ENCODE assay signal across 1 cellular context in the genomic region with DNA sequence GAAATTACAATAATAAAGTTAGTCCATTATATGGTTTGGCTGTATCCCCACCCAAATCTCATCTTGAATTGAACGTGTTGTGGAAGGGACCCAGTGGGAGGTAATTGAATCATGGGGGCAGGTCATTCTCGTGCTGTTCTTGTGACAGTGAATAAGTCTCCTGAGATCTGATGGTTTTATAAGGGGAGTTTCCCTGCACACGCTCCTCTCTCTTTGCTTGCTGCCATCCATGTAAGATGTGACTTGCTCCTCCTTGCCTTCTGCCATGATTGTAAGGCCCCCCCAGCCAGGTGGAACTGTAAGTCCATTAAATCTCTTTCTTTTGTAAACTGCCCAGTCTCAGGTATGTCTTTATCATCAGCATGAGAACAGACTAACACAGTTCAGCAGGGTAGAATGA.
TF ChIP-seq lines count a peak whose summit lies in the region.

No MANE protein-coding gene starts in this region.

TF ChIP-seq in HEK293, 187 proteins besides CTCF, POLR2A, EP300 and RAD21:
- TF ChIP-seq SETDB1 (IDR thresholded peaks at IDR 0.05; ENCODE audit: insufficient read length, low read length), result peak; percentile 49
